Comparison of ENCODE assay signal across 27 cellular contexts in the genomic region with DNA sequence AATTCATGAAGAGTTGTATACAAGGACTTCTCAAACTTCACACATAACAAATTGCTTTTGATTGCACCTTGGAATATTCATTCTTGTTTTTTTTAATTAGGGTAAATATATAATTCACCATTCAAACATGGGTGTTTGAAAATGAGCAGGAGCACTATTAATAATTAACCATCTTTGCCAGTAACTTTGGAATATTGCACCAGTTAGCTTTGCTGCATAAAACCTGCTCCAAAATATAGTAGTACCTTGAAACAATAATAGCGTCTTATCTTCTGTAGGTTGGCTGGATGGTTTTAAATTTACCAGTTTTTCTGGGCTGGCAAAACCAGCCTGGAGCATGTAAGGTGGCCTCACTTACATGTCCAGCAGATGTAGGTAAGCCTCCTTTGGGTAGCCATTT.
"Had no signal": no experiment of that assay in that cellular context is flagged by ENCODE, and none has a peak within 500 bp of the region (broad histone marks: within the 10 kb centered on the region; RNA-seq: fewer than 3 reads in every experiment).

No MANE protein-coding gene starts in this region.

- H3K27ac Mint-ChIP-seq: activated CD4-positive, alpha-beta memory T cell treated with anti-CD3 and anti-CD28 coated beads for 36 hours; activated CD4-positive, alpha-beta T cell treated with anti-CD3 and anti-CD28 coated beads, Interleukin-2, amount 10 ng/mL, durations not matched to agents 24 days and 14 days; activated naive CD4-positive, alpha-beta T cell treated with anti-CD3 and anti-CD28 coated beads, Interleukin-2, amount 10 ng/mL, durations not matched to agents 7 days and 5 days; activated naive CD8-positive, alpha-beta T cell treated with anti-CD3 and anti-CD28 coated beads, Interleukin-2, amount 10 ng/mL, durations not matched to agents 7 days and 5 days; activated T-helper 1 cell treated with anti-CD3 and anti-CD28 coated beads, Interleukin-12 subunit alpha, Interleukin-12 subunit beta, Interleukin-2, Interleukin-4 antibody, amounts not matched to agents 30 ng/mL and 10 ng/mL and 1 ng/mL, durations not matched to agents 14 hours and 24 hours and 36 hours; effector memory CD8-positive, alpha-beta T cell; T-helper 1 cell treated with Interleukin-12 subunit alpha and Interleukin-12 subunit beta and Interleukin-4 antibody, amounts not matched to agents 30 μg/mL and 1 μg/mL, for 36 hours had no signal

- H3K27me3 ChIP-seq: ascending aorta, brain microvascular endothelial cell, gastroesophageal sphincter, spleen, testis, transverse colon had no signal

- H3K9me3 ChIP-seq: ascending aorta, gastroesophageal sphincter, testis, transverse colon had no signal

- H3K27me3 Mint-ChIP-seq: activated CD4-positive, alpha-beta memory T cell treated with anti-CD3 and anti-CD28 coated beads for 36 hours; activated CD4-positive, alpha-beta T cell treated with anti-CD3 and anti-CD28 coated beads, Interleukin-2, amount 10 ng/mL, durations not matched to agents 24 days and 14 days; activated naive CD4-positive, alpha-beta T cell treated with anti-CD3 and anti-CD28 coated beads, Interleukin-2, amount 10 ng/mL, durations not matched to agents 7 days and 5 days; activated naive CD8-positive, alpha-beta T cell treated with anti-CD3 and anti-CD28 coated beads, Interleukin-2, amount 10 ng/mL, durations not matched to agents 7 days and 5 days; effector memory CD8-positive, alpha-beta T cell; naive B cell had no signal

- ATAC-seq: effector memory CD8-positive, alpha-beta T cell; gastroesophageal sphincter had no signal

- H3K36me3 ChIP-seq: ascending aorta, brain microvascular endothelial cell, gastroesophageal sphincter, left ventricle myocardium inferior, spleen, transverse colon had no signal

- H3K4me1 Mint-ChIP-seq: activated CD4-positive, alpha-beta T cell treated with anti-CD3 and anti-CD28 coated beads, Interleukin-2, amount 10 ng/mL, durations not matched to agents 24 days and 14 days; activated naive CD4-positive, alpha-beta T cell treated with anti-CD3 and anti-CD28 coated beads, Interleukin-2, amount 10 ng/mL, durations not matched to agents 7 days and 5 days; activated naive CD8-positive, alpha-beta T cell treated with anti-CD3 and anti-CD28 coated beads, Interleukin-2, amount 10 ng/mL, durations not matched to agents 7 days and 5 days; naive B cell; neural crest cell had no signal

- DNase-seq: activated CD4-positive, alpha-beta memory T cell treated with anti-CD3 and anti-CD28 coated beads for 36 hours; activated CD4-positive, alpha-beta T cell treated with anti-CD3 and anti-CD28 coated beads, Interleukin-2, amount 10 ng/mL, durations not matched to agents 24 days and 14 days; activated CD4-positive, CD25-positive, alpha-beta regulatory T cell treated with anti-CD3 and anti-CD28 coated beads, Interleukin-2, amount 50 U/mL, for 72 hours; activated CD8-positive, alpha-beta memory T cell treated with anti-CD3 and anti-CD28 coated beads, Interleukin-2, amount 50 U/mL, for 4 hours; activated effector memory CD4-positive, alpha-beta T cell treated with anti-CD3 and anti-CD28 coated beads, Interleukin-2, amount 50 U/mL, for 16 hours; activated naive CD4-positive, alpha-beta T cell treated with anti-CD3 and anti-CD28 coated beads, Interleukin-2, amount 10 ng/mL, durations not matched to agents 7 days and 5 days; activated naive CD8-positive, alpha-beta T cell treated with anti-CD3 and anti-CD28 coated beads, Interleukin-2, amount 10 ng/mL, durations not matched to agents 7 days and 5 days; activated T-cell treated with anti-CD3 and anti-CD28 coated beads, Interleukin-2, amount 50 U/mL, for 1 hour; brain microvascular endothelial cell; effector memory CD8-positive, alpha-beta T cell; erythroblast; kidney glomerular epithelial cell; left ventricle myocardium inferior; naive B cell; posterior cingulate gyrus; spleen; stimulated activated naive CD4-positive, alpha-beta T cell treated with Interleukin-2 at 50 U/mL for 16 hours; SW 1271; T-helper 9 cell; testis; transverse colon had no signal

- H3K4me1 ChIP-seq: ascending aorta, gastroesophageal sphincter, left ventricle myocardium inferior, spleen, testis had no signal

- H3K4me3 ChIP-seq: ascending aorta, coronary artery, gastroesophageal sphincter, left ventricle myocardium inferior, spleen, testis, transverse colon had no signal

- H3K36me3 Mint-ChIP-seq: activated CD4-positive, alpha-beta memory T cell treated with anti-CD3 and anti-CD28 coated beads for 36 hours; activated naive CD4-positive, alpha-beta T cell treated with anti-CD3 and anti-CD28 coated beads, Interleukin-2, amount 10 ng/mL, durations not matched to agents 7 days and 5 days; activated naive CD8-positive, alpha-beta T cell treated with anti-CD3 and anti-CD28 coated beads, Interleukin-2, amount 10 ng/mL, durations not matched to agents 7 days and 5 days; naive B cell had no signal

- H3K27ac ChIP-seq: ascending aorta, brain microvascular endothelial cell, coronary artery, gastroesophageal sphincter, left ventricle myocardium inferior, spleen, testis, transverse colon had no signal

- H3K4me3 Mint-ChIP-seq: activated CD4-positive, alpha-beta memory T cell treated with anti-CD3 and anti-CD28 coated beads for 36 hours; activated CD4-positive, alpha-beta T cell treated with anti-CD3 and anti-CD28 coated beads, Interleukin-2, amount 10 ng/mL, durations not matched to agents 24 days and 14 days; activated naive CD4-positive, alpha-beta T cell treated with anti-CD3 and anti-CD28 coated beads, Interleukin-2, amount 10 ng/mL, durations not matched to agents 7 days and 5 days; activated naive CD8-positive, alpha-beta T cell treated with anti-CD3 and anti-CD28 coated beads, Interleukin-2, amount 10 ng/mL, durations not matched to agents 7 days and 5 days; activated T-helper 1 cell treated with anti-CD3 and anti-CD28 coated beads, Interleukin-12 subunit alpha, Interleukin-12 subunit beta, Interleukin-2, Interleukin-4 antibody, amounts not matched to agents 30 ng/mL and 10 ng/mL and 1 ng/mL, durations not matched to agents 14 hours and 24 hours and 36 hours; effector memory CD8-positive, alpha-beta T cell; naive B cell; neural crest cell; T-helper 1 cell treated with Interleukin-12 subunit alpha and Interleukin-12 subunit beta and Interleukin-4 antibody, amounts not matched to agents 30 μg/mL and 1 μg/mL, for 36 hours had no signal

- H3K9me3 Mint-ChIP-seq: activated CD4-positive, alpha-beta T cell treated with anti-CD3 and anti-CD28 coated beads, Interleukin-2, amount 10 ng/mL, durations not matched to agents 24 days and 14 days; neural crest cell had no signal
